15 cellular contexts compared by ENCODE assay signal in genomic region chr5:15007549-15008142, GRCh38.
DNase-seq lines count a peak whose midpoint lies in the region; ATAC-seq and TF ChIP-seq lines count a peak whose summit lies in the region.
"Had no signal": no experiment of that assay in that cellular context is flagged by ENCODE, and none has a peak within 500 bp of the region (broad histone marks: within the 10 kb centered on the region; RNA-seq: fewer than 3 reads in every experiment).

No MANE protein-coding gene starts in this region.

- BruUV-seq in Panc1 (replicated peaks; lab: Mats Ljungman, UMichigan) = no TSS peak

- TF ChIP-seq POLR2A in stomach (IDR thresholded peaks at IDR 0.05) = no peak

- TF ChIP-seq CTCF in Panc1 (IDR thresholded peaks at IDR 0.05) = no peak
- no peak for TF ChIP-seq CTCF in left ventricle myocardium inferior (IDR thresholded peaks at IDR 0.05; ENCODE audit: borderline replicate concordance)
- no peak for TF ChIP-seq CTCF in stomach (IDR thresholded peaks at IDR 0.05)

- DNase-seq in DMS153 treated with DMSO at 0.1 percent for 48 hours (lab: John Stamatoyannopoulos, UW; ENCODE audit: unreplicated experiment) (peak; percentile 81), Panc1 (ENCODE audit: low read depth, low spot score) (no peak), left ventricle myocardium inferior (no peak), stomach (no peak), T-helper 1 cell (no peak)
- no peak for DNase-seq in stimulated activated naive CD4-positive, alpha-beta T cell treated with Interleukin-2 at 50 U/mL for 16 hours (lab: John Stamatoyannopoulos, UW)
- DNase-seq in stimulated activated CD4-positive, alpha-beta T cell treated with anti-CD3 and anti-CD28 coated beads, Interleukin-1b, Interleukin-23, amount 100 ng/mL, for 48 hours = no peak
- DNase-seq: activated CD4-positive, alpha-beta T cell treated with anti-CD3 and anti-CD28 coated beads, Interleukin-2, amount 50 U/mL, for 4 hours; activated naive CD8-positive, alpha-beta T cell treated with anti-CD3 and anti-CD28 coated beads for 36 hours; activated T-cell treated with anti-CD3 and anti-CD28 coated beads, Interleukin-2, amount 50 U/mL, for 1 hour; NCI-H2081 treated with DMSO at 0.1 percent for 48 hours; stimulated activated CD4-positive, alpha-beta T cell treated with anti-CD3 and anti-CD28 coated beads, Interleukin-12 subunit alpha, Interleukin-12 subunit beta, amount 100 ng/mL, for 4 hours; stimulated activated naive CD8-positive, alpha-beta T cell treated with anti-CD3 and anti-CD28 coated beads, Interleukin-15, Interleukin-2, amounts not matched to agents 100 U/mL and 50 U/mL, for 24 hours had no signal

- H3K9me3 ChIP-seq in Panc1 (ENCODE audit: control insufficient read depth, insufficient read depth, low read depth, low read length) (no peaks in the 10 kb centered on the region), left ventricle myocardium inferior (replicated peaks) (no peaks in the 10 kb centered on the region), stomach (no peaks in the 10 kb centered on the region)
- H3K9me3 ChIP-seq: pancreas had no signal

- intact Hi-C loops in Panc1 (cut with micrococcal nuclease; ENCODE audit: unreplicated experiment) (no loop called here), left ventricle myocardium inferior (cut with micrococcal nuclease) (no loop called here), stomach (cut with DNase I; ENCODE audit: low total_unique reads) (no loop called here)

- H3K4me3 ChIP-seq in Panc1 (ENCODE audit: low read depth in 2 of 2, low read length in 2 of 2) (no peak overlapping the region), left ventricle myocardium inferior (no peak overlapping the region), stomach (no peak overlapping the region)
- H3K4me3 ChIP-seq: pancreas had no signal

- ATAC-seq in Panc1 (no peak), GM21367 (IDR thresholded peaks at IDR 0.05; ENCODE audit: unreplicated experiment) (no peak)
- ATAC-seq: stimulated activated naive CD8-positive, alpha-beta T cell treated with anti-CD3 and anti-CD28 coated beads, Interleukin-15, Interleukin-2, amounts not matched to agents 100 U/mL and 50 U/mL, for 24 hours had no signal

- H3K27me3 ChIP-seq in Panc1 (ENCODE audit: control insufficient read depth, insufficient read depth, low read length) (no peaks in the 10 kb centered on the region; the same call in 1 of the 2 replicates), left ventricle myocardium inferior (ENCODE audit: low read depth) (no peaks in the 10 kb centered on the region), stomach (no peaks in the 10 kb centered on the region)
- H3K27me3 ChIP-seq: pancreas had no signal

- CTCF ChIA-PET in Panc1 (lab: Charles Lee) = no interaction called here

- TF ChIP-seq EP300 in stomach (IDR thresholded peaks at IDR 0.05) = no peak

- H3K36me3 ChIP-seq in Panc1 (ENCODE audit: control insufficient read depth, insufficient read depth, low read length) (no peaks in the 10 kb centered on the region), left ventricle myocardium inferior (no peaks in the 10 kb centered on the region), stomach (no peaks in the 10 kb centered on the region)
- H3K36me3 ChIP-seq: pancreas had no signal

- in situ Hi-C loops in Panc1 (cut with HindIII; ENCODE audit: low pct_unique_long_range_greater_than_20kb, low sequenced_read_pairs) = no loop called here

- H3K4me1 ChIP-seq in Panc1 (ENCODE audit: control insufficient read depth, insufficient read depth, low read length) (peaks cover 15% of the 10 kb centered on the region), left ventricle myocardium inferior (peaks cover 56% of the 10 kb centered on the region), stomach (peaks cover 15 to 37% (median 27%) of the 10 kb centered on the region in 4 donors)

- 65 to 79% (median 73%) methylated on average over 7 of the region's 7 CpGs for WGBS in stomach, 5 donors

- H3K27ac ChIP-seq in Panc1 (ENCODE audit: low read length) = peak overlapping the region; percentile 68; the same call in 1 of the 2 replicates
- peak overlapping the region; percentile 73 for H3K27ac ChIP-seq in left ventricle myocardium inferior (replicated peaks)
- H3K27ac ChIP-seq in stomach = peak overlapping the region in 3 of 5 donors; percentile 40 to 75 (median 69)

- POLR2A ChIA-PET in Panc1 (lab: Charles Lee) = no interaction called here
